1 cellular context compared by ENCODE assay signal in the genomic region with DNA sequence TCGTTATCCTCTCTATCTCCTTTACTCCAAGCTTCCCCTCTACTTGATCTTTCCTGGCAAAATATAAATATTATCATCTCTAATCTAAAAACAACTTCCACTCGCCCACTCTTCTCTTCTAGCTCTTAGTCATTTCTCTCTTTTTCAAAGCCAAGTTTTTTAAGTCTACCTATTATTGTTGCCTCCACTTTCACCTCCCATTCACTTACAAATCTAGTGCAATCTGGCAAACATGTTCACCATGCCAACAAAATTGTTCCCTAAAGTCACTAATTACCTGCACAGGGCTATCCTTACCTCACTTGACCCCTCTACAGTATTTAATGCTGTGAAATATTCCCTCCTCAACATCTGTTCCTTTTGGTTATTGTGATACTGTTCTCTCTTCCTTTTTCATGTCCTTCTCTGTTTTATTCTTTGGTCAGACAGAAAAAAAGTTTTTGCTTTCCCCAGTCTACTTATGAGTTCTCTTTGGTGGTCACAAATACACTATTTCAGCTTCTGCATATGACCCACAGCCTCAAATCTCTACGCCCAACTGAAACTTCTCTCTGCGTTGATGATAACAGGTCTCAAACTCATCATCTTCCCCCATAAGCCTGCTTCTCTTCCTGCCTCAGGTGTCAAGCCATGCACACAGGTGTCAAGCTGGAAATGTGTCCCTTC.
TF ChIP-seq lines count a peak whose summit lies in the region.

No MANE protein-coding gene starts in this region.

TF ChIP-seq in GM12878, 131 proteins besides CTCF, POLR2A, EP300 and RAD21 (continued from another document):
- TF ChIP-seq SIX5 (IDR thresholded peaks at IDR 0.05; ENCODE audit: low read depth, low read length, severe bottlenecking), result no peak
- TF ChIP-seq, protein P1, sequence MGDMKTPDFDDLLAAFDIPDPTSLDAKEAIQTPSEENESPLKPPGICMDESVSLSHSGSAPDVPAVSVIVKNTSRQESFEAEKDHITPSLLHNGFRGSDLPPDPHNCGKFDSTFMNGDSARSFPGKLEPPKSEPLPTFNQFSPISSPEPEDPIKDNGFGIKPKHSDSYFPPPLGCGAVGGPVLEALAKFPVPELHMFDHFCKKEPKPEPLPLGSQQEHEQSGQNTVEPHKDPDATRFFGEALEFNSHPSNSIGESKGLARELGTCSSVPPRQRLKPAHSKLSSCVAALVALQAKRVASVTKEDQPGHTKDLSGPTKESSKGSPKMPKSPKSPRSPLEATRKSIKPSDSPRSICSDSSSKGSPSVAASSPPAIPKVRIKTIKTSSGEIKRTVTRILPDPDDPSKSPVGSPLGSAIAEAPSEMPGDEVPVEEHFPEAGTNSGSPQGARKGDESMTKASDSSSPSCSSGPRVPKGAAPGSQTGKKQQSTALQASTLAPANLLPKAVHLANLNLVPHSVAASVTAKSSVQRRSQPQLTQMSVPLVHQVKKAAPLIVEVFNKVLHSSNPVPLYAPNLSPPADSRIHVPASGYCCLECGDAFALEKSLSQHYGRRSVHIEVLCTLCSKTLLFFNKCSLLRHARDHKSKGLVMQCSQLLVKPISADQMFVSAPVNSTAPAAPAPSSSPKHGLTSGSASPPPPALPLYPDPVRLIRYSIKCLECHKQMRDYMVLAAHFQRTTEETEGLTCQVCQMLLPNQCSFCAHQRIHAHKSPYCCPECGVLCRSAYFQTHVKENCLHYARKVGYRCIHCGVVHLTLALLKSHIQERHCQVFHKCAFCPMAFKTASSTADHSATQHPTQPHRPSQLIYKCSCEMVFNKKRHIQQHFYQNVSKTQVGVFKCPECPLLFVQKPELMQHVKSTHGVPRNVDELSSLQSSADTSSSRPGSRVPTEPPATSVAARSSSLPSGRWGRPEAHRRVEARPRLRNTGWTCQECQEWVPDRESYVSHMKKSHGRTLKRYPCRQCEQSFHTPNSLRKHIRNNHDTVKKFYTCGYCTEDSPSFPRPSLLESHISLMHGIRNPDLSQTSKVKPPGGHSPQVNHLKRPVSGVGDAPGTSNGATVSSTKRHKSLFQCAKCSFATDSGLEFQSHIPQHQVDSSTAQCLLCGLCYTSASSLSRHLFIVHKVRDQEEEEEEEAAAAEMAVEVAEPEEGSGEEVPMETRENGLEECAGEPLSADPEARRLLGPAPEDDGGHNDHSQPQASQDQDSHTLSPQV (IDR thresholded peaks at IDR 0.05), result no peak
- TF ChIP-seq IKZF1 (conservative IDR thresholded peaks at IDR 0.05), result 0 out of 2 replicates have a peak, but pooled peaks have one; percentile 13
- TF ChIP-seq TCF3 (IDR thresholded peaks at IDR 0.05; ENCODE audit: borderline replicate concordance, insufficient read depth, low read depth, low read length), result no peak
- TF ChIP-seq ZNF217 (IDR thresholded peaks at IDR 0.05), result 0 out of 2 replicates have a peak, but pooled peaks have one; percentile 62
- peak; percentile 54 for TF ChIP-seq RUNX3 (IDR thresholded peaks at IDR 0.05; ENCODE audit: low read length)
- no peak for TF ChIP-seq WRNIP1 (IDR thresholded peaks at IDR 0.05; ENCODE audit: borderline replicate concordance, low read depth, low read length)
- peak; percentile 50; the same call in 1 of the 2 replicates for TF ChIP-seq KDM1A (IDR thresholded peaks at IDR 0.05; ENCODE audit: borderline replicate concordance)
- TF ChIP-seq IKZF2 (IDR thresholded peaks at IDR 0.05), result peak in 1 of 2 experiments; percentile 35; a peak in 2 of 4 replicates
- TF ChIP-seq, protein P2, sequence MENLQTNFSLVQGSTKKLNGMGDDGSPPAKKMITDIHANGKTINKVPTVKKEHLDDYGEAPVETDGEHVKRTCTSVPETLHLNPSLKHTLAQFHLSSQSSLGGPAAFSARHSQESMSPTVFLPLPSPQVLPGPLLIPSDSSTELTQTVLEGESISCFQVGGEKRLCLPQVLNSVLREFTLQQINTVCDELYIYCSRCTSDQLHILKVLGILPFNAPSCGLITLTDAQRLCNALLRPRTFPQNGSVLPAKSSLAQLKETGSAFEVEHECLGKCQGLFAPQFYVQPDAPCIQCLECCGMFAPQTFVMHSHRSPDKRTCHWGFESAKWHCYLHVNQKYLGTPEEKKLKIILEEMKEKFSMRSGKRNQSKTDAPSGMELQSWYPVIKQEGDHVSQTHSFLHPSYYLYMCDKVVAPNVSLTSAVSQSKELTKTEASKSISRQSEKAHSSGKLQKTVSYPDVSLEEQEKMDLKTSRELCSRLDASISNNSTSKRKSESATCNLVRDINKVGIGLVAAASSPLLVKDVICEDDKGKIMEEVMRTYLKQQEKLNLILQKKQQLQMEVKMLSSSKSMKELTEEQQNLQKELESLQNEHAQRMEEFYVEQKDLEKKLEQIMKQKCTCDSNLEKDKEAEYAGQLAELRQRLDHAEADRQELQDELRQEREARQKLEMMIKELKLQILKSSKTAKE (IDR thresholded peaks at IDR 0.05; ENCODE audit: low read depth, poor library complexity, severe bottlenecking), result peak; percentile 47
- TF ChIP-seq, protein P3, sequence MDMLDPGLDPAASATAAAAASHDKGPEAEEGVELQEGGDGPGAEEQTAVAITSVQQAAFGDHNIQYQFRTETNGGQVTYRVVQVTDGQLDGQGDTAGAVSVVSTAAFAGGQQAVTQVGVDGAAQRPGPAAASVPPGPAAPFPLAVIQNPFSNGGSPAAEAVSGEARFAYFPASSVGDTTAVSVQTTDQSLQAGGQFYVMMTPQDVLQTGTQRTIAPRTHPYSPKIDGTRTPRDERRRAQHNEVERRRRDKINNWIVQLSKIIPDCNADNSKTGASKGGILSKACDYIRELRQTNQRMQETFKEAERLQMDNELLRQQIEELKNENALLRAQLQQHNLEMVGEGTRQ (IDR thresholded peaks at IDR 0.05; ENCODE audit: borderline replicate concordance, low read depth, low read length), result no peak
- 0 out of 2 replicates have a peak, but pooled peaks have one; percentile 58 for TF ChIP-seq MEF2A (IDR thresholded peaks at IDR 0.05; ENCODE audit: insufficient read depth, low read depth, low read length)
- TF ChIP-seq JUNB (IDR thresholded peaks at IDR 0.05), result peak; percentile 75
- 0 out of 2 replicates have a peak, but pooled peaks have one; percentile 30 for TF ChIP-seq NFIC (IDR thresholded peaks at IDR 0.05; ENCODE audit: low read depth, low read length)
- TF ChIP-seq, protein P4, sequence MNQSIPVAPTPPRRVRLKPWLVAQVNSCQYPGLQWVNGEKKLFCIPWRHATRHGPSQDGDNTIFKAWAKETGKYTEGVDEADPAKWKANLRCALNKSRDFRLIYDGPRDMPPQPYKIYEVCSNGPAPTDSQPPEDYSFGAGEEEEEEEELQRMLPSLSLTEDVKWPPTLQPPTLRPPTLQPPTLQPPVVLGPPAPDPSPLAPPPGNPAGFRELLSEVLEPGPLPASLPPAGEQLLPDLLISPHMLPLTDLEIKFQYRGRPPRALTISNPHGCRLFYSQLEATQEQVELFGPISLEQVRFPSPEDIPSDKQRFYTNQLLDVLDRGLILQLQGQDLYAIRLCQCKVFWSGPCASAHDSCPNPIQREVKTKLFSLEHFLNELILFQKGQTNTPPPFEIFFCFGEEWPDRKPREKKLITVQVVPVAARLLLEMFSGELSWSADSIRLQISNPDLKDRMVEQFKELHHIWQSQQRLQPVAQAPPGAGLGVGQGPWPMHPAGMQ (IDR thresholded peaks at IDR 0.05; ENCODE audit: borderline replicate concordance), result no peak
- TF ChIP-seq CREM (IDR thresholded peaks at IDR 0.05; ENCODE audit: low read depth), result 0 out of 2 replicates have a peak, but pooled peaks have one; percentile 3
- peak; percentile 42 for TF ChIP-seq MEF2B (IDR thresholded peaks at IDR 0.05; ENCODE audit: partially characterized antibody, poor library complexity, severe bottlenecking)
- 0 out of 2 replicates have a peak, but pooled peaks have one; percentile 20 for TF ChIP-seq ZBED1 (IDR thresholded peaks at IDR 0.05; ENCODE audit: borderline replicate concordance)
- no peak for TF ChIP-seq RAD51 (IDR thresholded peaks at IDR 0.05)
TF ChIP-seq in GM12878: peak in this region for 12.
